8 cellular contexts compared by ENCODE assay signal in genomic region chr9:131238402-131239021, GRCh38. TPM values are rescaled to one million over a fixed set of nuclear protein-coding genes. Genes with fewer than 3 reads are reported as not detected.
DNase-seq lines count a peak whose midpoint lies in the region; ATAC-seq and TF ChIP-seq lines count a peak whose summit lies in the region.

No MANE protein-coding gene starts in this region.

- H3K79me2 ChIP-seq in OCI-LY3 (ENCODE audit: low read length), result no peaks in the 10 kb centered on the region

- peaks cover 28 to 64% (median 45%) of the 10 kb centered on the region in 4 donors for H3K4me1 Mint-ChIP-seq in CD4-positive, alpha-beta memory T cell
- H3K4me1 Mint-ChIP-seq in progenitor cell of endocrine pancreas (ENCODE audit: low read depth), result peaks cover 11% of the 10 kb centered on the region

- CTCF ChIA-PET in CD4-positive, alpha-beta memory T cell (lab: Charles Lee; ENCODE audit: partially characterized antibody), result interaction anchor here (1.1 to 1.8 kb wide), 3 partner anchors 18 to 98 kb away, joined by 3 to 6 read pairs (median 3); no protein-coding TSS in a partner anchor

- intact Hi-C loops in CD4-positive, alpha-beta memory T cell (cut with micrococcal nuclease), result loop anchor here (1.0 to 10.0 kb wide), 4 partner anchors 14 to 64 kb away; no protein-coding TSS in a partner anchor

- no peaks in the 10 kb centered on the region for H3K9me3 Mint-ChIP-seq in CD4-positive, alpha-beta memory T cell
- peaks cover 4% of the 10 kb centered on the region for H3K9me3 Mint-ChIP-seq in progenitor cell of endocrine pancreas (ENCODE audit: low read depth)

- H3K4me3 Mint-ChIP-seq in CD4-positive, alpha-beta memory T cell, result peak overlapping the region; percentile 77 to 87 (median 83)
- peak overlapping the region; percentile 20 for H3K4me3 Mint-ChIP-seq in progenitor cell of endocrine pancreas (ENCODE audit: low read depth)

- no peaks in the 10 kb centered on the region for H4K20me1 ChIP-seq in OCI-LY3 (ENCODE audit: insufficient read depth, low read length)

- no peak for DNase-seq in CD4-positive, alpha-beta memory T cell
- DNase-seq in fibroblast of pulmonary artery (ENCODE audit: low read depth) (peak; percentile 26), progenitor cell of endocrine pancreas (ENCODE audit: low spot score, unreplicated experiment) (no peak), kidney glomerular epithelial cell (lab: John Stamatoyannopoulos, UW) (no peak), NCI-H69 (lab: John Stamatoyannopoulos, UW) (no peak)
- no peak for DNase-seq in stimulated activated CD4-positive, alpha-beta T cell treated with anti-CD3 and anti-CD28 coated beads, Interleukin-4, amount 100 ng/mL, for 4 hours

- peak; percentile 23 for ATAC-seq in GM21717 (IDR thresholded peaks at IDR 0.05; ENCODE audit: unreplicated experiment)

- no peaks in the 10 kb centered on the region for H3K36me3 ChIP-seq in CD4-positive, alpha-beta memory T cell (ENCODE audit: insufficient read depth, low read length)
- peaks cover 10% of the 10 kb centered on the region for H3K36me3 ChIP-seq in OCI-LY3 (replicated peaks; ENCODE audit: low read depth, low read length)

- peak overlapping the region; percentile 30 for H3K4me2 ChIP-seq in OCI-LY3 (ENCODE audit: low read length)

- H3K27me3 ChIP-seq in CD4-positive, alpha-beta memory T cell (ENCODE audit: insufficient read depth, low read length), result no peaks in the 10 kb centered on the region
- no peaks in the 10 kb centered on the region for H3K27me3 ChIP-seq in OCI-LY3 (ENCODE audit: low read depth, low read length)

- H3K27ac ChIP-seq in CD4-positive, alpha-beta memory T cell (ENCODE audit: low read depth, low read length), result peak overlapping the region; percentile 42
- H3K27ac ChIP-seq in OCI-LY3 (ENCODE audit: low read length), result no peak overlapping the region

- peak overlapping the region in 1 of 2 donors; percentile 34 for H3K4me3 ChIP-seq in CD4-positive, alpha-beta memory T cell (ENCODE audit: low read length in 2 of 2)
- H3K4me3 ChIP-seq in OCI-LY3 (ENCODE audit: low read length) (no peak overlapping the region), fibroblast of pulmonary artery (replicated peaks; ENCODE audit: low read depth, low read length) (no peak overlapping the region)

- H3K4me1 ChIP-seq in CD4-positive, alpha-beta memory T cell (ENCODE audit: insufficient read depth, low read length), result peaks cover 60% of the 10 kb centered on the region
- peaks cover 7% of the 10 kb centered on the region; the same call in 1 of the 2 replicates for H3K4me1 ChIP-seq in OCI-LY3 (ENCODE audit: low read length)

- H3K9ac ChIP-seq in OCI-LY3 (ENCODE audit: low read length), result no peak overlapping the region

- H3K27ac Mint-ChIP-seq in CD4-positive, alpha-beta memory T cell, result peak overlapping the region; percentile 84 to 98 (median 96)
- peak overlapping the region; percentile 93 for H3K27ac Mint-ChIP-seq in progenitor cell of endocrine pancreas

- peaks cover 8 to 10% of the 10 kb centered on the region in 2 donors for H3K36me3 Mint-ChIP-seq in CD4-positive, alpha-beta memory T cell
- no peaks in the 10 kb centered on the region for H3K36me3 Mint-ChIP-seq in progenitor cell of endocrine pancreas (ENCODE audit: insufficient read depth)

- H2AFZ ChIP-seq in OCI-LY3 (ENCODE audit: low read depth, low read length), result 0 out of 2 replicates have a peak overlapping the region, but pooled peaks have one; percentile 0

- H3K27me3 Mint-ChIP-seq in CD4-positive, alpha-beta memory T cell, result no peaks in the 10 kb centered on the region
- H3K27me3 Mint-ChIP-seq in progenitor cell of endocrine pancreas, result peaks cover 9% of the 10 kb centered on the region

- no peaks in the 10 kb centered on the region for H3K9me3 ChIP-seq in CD4-positive, alpha-beta memory T cell (ENCODE audit: control insufficient read depth in 1 of 2, low read length in 2 of 2)
- no peaks in the 10 kb centered on the region for H3K9me3 ChIP-seq in OCI-LY3 (ENCODE audit: insufficient read depth, low read length)

- POLR2A ChIA-PET in CD4-positive, alpha-beta memory T cell (lab: Charles Lee; ENCODE audit: partially characterized antibody), result interaction anchor here (0.9 to 11.8 kb wide), 8 partner anchors 10 to 134 kb away, joined by 3 to 237 read pairs (median 14); partner anchors contain the start of gene FAM78A

- TF ChIP-seq CTCF in OCI-LY3 (IDR thresholded peaks at IDR 0.05; ENCODE audit: low read depth, low read length) (no peak), fibroblast of pulmonary artery (IDR thresholded peaks at IDR 0.05; ENCODE audit: low read length, missing control alignments) (no peak), progenitor cell of endocrine pancreas (IDR thresholded peaks at IDR 0.05; ENCODE audit: unreplicated experiment) (no peak)

RNA-seq across cellular contexts. Expression of gene FAM78A, which starts 37.8 kb away (rescaled TPM):
- total RNA-seq in CD4-positive, alpha-beta memory T cell, result 10 to 100 TPM; 93.5 TPM
- 10 to 100 TPM in 1 of 2 donors, 1 to 10 TPM in 1; 5.5 to 29.2 TPM for polyA plus RNA-seq in CD4-positive, alpha-beta memory T cell
- 1.9 and 2.0 TPM in 2 replicates for total RNA-seq in progenitor cell of endocrine pancreas

RNA-seq across cellular contexts. Expression of gene PLPP7, which starts 51.0 kb away (rescaled TPM):
- total RNA-seq in CD4-positive, alpha-beta memory T cell, result not detected
- polyA plus RNA-seq in CD4-positive, alpha-beta memory T cell, result not detected
- total RNA-seq in progenitor cell of endocrine pancreas, result 3.6 TPM in 2 replicates

Comparison
In these comparisons a context has a peak if more than half of its experiments do, and no peak if none do; other contexts are left out.
1. RNA of gene FAM78A, which starts 37.8 kb away (total RNA-seq): 93.5 TPM in CD4-positive, alpha-beta memory T cell; 1.9 to 2.0 TPM in progenitor cell of endocrine pancreas; every median in the first group is over 10 times any median in the second.